1 cellular context compared by ENCODE assay signal in the genomic region with DNA sequence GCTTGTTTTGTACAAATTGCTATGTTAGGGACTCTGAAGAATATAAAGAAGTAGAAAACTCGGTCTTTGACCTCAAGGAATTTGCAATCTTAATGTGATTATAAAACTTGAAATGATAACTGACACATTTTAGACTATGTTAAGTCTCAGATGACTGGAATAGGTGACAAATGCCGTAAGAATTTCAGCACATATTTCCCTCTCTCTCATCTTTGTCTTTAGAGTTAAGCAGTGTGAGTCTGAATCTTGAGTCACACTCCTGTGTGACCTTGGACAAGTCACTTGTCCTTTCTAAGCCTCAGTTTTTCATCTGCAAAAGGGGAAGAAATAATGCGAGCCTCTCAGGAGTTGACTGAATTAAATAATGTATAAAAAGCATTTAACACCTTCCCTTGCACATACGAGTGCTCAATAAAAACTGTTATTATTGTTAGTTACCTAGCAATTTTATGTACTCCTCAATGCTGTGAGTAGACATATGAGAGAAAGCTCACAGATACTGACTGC.
TF ChIP-seq lines count a peak whose summit lies in the region.

No MANE protein-coding gene starts in this region.

TF ChIP-seq in SK-N-SH treated with all-trans-retinoic acid at 6 μM for 48 hours, 23 proteins besides CTCF, POLR2A, EP300 and RAD21 (continued from another document):
- TF ChIP-seq, protein P1, sequence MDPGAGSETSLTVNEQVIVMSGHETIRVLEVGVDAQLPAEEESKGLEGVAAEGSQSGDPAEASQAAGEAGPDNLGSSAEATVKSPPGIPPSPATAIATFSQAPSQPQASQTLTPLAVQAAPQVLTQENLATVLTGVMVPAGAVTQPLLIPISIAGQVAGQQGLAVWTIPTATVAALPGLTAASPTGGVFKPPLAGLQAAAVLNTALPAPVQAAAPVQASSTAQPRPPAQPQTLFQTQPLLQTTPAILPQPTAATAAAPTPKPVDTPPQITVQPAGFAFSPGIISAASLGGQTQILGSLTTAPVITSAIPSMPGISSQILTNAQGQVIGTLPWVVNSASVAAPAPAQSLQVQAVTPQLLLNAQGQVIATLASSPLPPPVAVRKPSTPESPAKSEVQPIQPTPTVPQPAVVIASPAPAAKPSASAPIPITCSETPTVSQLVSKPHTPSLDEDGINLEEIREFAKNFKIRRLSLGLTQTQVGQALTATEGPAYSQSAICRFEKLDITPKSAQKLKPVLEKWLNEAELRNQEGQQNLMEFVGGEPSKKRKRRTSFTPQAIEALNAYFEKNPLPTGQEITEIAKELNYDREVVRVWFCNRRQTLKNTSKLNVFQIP (CRISPR knock-in tag; IDR thresholded peaks at IDR 0.05; ENCODE audit: borderline replicate concordance, low read depth) = no peak
- TF ChIP-seq ZC3H10 (CRISPR knock-in tag; IDR thresholded peaks at IDR 0.05) (no peak), TCF4 (CRISPR knock-in tag; IDR thresholded peaks at IDR 0.05; ENCODE audit: borderline replicate concordance) (no peak)
TF ChIP-seq in SK-N-SH treated with all-trans-retinoic acid at 6 μM for 48 hours: peak in this region for 0.
